Comparison of ENCODE assay signal across 1 cellular context in genomic region chr4:177250056-177250696, GRCh38.
TF ChIP-seq lines count a peak whose summit lies in the region.

No MANE protein-coding gene starts in this region.

TF ChIP-seq in HepG2, 621 proteins besides CTCF, POLR2A, EP300 and RAD21 (continued from another document):
- no peak for TF ChIP-seq NONO (IDR thresholded peaks at IDR 0.05)
- 0 out of 2 replicates have a peak, but pooled peaks have one; percentile 42 for TF ChIP-seq NONO (CRISPR knock-in tag; conservative IDR thresholded peaks at IDR 0.05)
- no peak for TF ChIP-seq ZNF224 (CRISPR knock-in tag; IDR thresholded peaks at IDR 0.05)
- TF ChIP-seq HOMEZ (CRISPR knock-in tag; IDR thresholded peaks at IDR 0.05; ENCODE audit: low read depth) = 0 out of 2 replicates have a peak, but pooled peaks have one; percentile 22
- TF ChIP-seq PLRG1 (conservative IDR thresholded peaks at IDR 0.05) = no peak
- TF ChIP-seq ZNF282 (IDR thresholded peaks at IDR 0.05; ENCODE audit: partially characterized antibody) = no peak
- no peak for TF ChIP-seq KLF9 (CRISPR knock-in tag; IDR thresholded peaks at IDR 0.05; ENCODE audit: low read depth)
- TF ChIP-seq ZNF570 (CRISPR knock-in tag; IDR thresholded peaks at IDR 0.05; ENCODE audit: borderline replicate concordance) = no peak
- no peak for TF ChIP-seq ARID3A (IDR thresholded peaks at IDR 0.05; ENCODE audit: low read depth, low read length)
- TF ChIP-seq XBP1 (CRISPR knock-in tag; IDR thresholded peaks at IDR 0.05) = no peak
- TF ChIP-seq ZFY (CRISPR knock-in tag; IDR thresholded peaks at IDR 0.05) = no peak
- TF ChIP-seq SNAI1 (CRISPR knock-in tag; IDR thresholded peaks at IDR 0.05; ENCODE audit: borderline replicate concordance) = no peak
- 0 out of 4 replicates have a peak, but pooled peaks of 1 of the 2 experiments have one; percentile 47 for TF ChIP-seq HMGXB4 (CRISPR knock-in tag; IDR thresholded peaks at IDR 0.05; ENCODE audit: borderline replicate concordance in 1 of 2, low read depth in 1 of 2)
- peak; percentile 63; the same call in 1 of the 2 replicates for TF ChIP-seq KDM2A (CRISPR knock-in tag; IDR thresholded peaks at IDR 0.05; ENCODE audit: borderline replicate concordance, low read depth)
- TF ChIP-seq MAF1 (CRISPR knock-in tag; IDR thresholded peaks at IDR 0.05; ENCODE audit: borderline replicate concordance) = no peak
- no peak for TF ChIP-seq LBX2 (CRISPR knock-in tag; IDR thresholded peaks at IDR 0.05; ENCODE audit: borderline replicate concordance)
- no peak for TF ChIP-seq ETV6 (CRISPR knock-in tag; conservative IDR thresholded peaks at IDR 0.05)
- no peak for TF ChIP-seq E2F1 (CRISPR knock-in tag; IDR thresholded peaks at IDR 0.05)
- TF ChIP-seq TEAD3 (CRISPR knock-in tag; optimal IDR thresholded peaks at IDR 0.05; ENCODE audit: borderline replicate concordance) = peak; percentile 20
- TF ChIP-seq SMC3 (IDR thresholded peaks at IDR 0.05; ENCODE audit: low read length) = peak; percentile 66
- TF ChIP-seq ZBTB10 (CRISPR knock-in tag; IDR thresholded peaks at IDR 0.05; ENCODE audit: borderline replicate concordance) = no peak
- TF ChIP-seq ZNF737 (CRISPR knock-in tag; IDR thresholded peaks at IDR 0.05; ENCODE audit: borderline replicate concordance) = no peak
- no peak for TF ChIP-seq HNRNPK (IDR thresholded peaks at IDR 0.05; ENCODE audit: low read depth, low read length, poor library complexity, severe bottlenecking)
- no peak for TF ChIP-seq MTA1 (CRISPR knock-in tag; IDR thresholded peaks at IDR 0.05; ENCODE audit: borderline replicate concordance)
- TF ChIP-seq RARA (CRISPR knock-in tag; IDR thresholded peaks at IDR 0.05) = no peak
- TF ChIP-seq STAG1 (CRISPR knock-in tag; IDR thresholded peaks at IDR 0.05) = peak; percentile 97
- TF ChIP-seq ZNF251 (CRISPR knock-in tag; IDR thresholded peaks at IDR 0.05) = no peak
- no peak for TF ChIP-seq ZNF253 (CRISPR knock-in tag; IDR thresholded peaks at IDR 0.05; ENCODE audit: borderline replicate concordance)
- no peak for TF ChIP-seq SP4 (CRISPR knock-in tag; IDR thresholded peaks at IDR 0.05)
- no peak for TF ChIP-seq ZBTB33 (CRISPR knock-in tag; IDR thresholded peaks at IDR 0.05)
- TF ChIP-seq ZNF230 (CRISPR knock-in tag; IDR thresholded peaks at IDR 0.05) = no peak
- TF ChIP-seq HDAC6 (IDR thresholded peaks at IDR 0.05; ENCODE audit: low read depth, low read length) = no peak
- TF ChIP-seq SP2 (CRISPR knock-in tag; IDR thresholded peaks at IDR 0.05) = no peak
- peak; percentile 53 for TF ChIP-seq XRCC5 (optimal IDR thresholded peaks at IDR 0.05; ENCODE audit: low read length)
- TF ChIP-seq RARG (CRISPR knock-in tag; IDR thresholded peaks at IDR 0.05; ENCODE audit: low read depth) = no peak
- no peak; the same call in 1 of the 2 replicates for TF ChIP-seq HMG20A (CRISPR knock-in tag; IDR thresholded peaks at IDR 0.05; ENCODE audit: borderline replicate concordance)
- TF ChIP-seq ZNF703 (CRISPR knock-in tag; IDR thresholded peaks at IDR 0.05; ENCODE audit: borderline replicate concordance) = no peak
- TF ChIP-seq ZNF335 (CRISPR knock-in tag; IDR thresholded peaks at IDR 0.05) = no peak
- TF ChIP-seq ZNF770 (CRISPR knock-in tag; IDR thresholded peaks at IDR 0.05) = no peak
- TF ChIP-seq NPAS2 (CRISPR knock-in tag; IDR thresholded peaks at IDR 0.05; ENCODE audit: borderline replicate concordance) = no peak
- peak; percentile 77; the same call in 1 of the 2 replicates for TF ChIP-seq CBX5 (CRISPR knock-in tag; IDR thresholded peaks at IDR 0.05; ENCODE audit: borderline replicate concordance)
- no peak for TF ChIP-seq PRDM10 (CRISPR knock-in tag; IDR thresholded peaks at IDR 0.05; ENCODE audit: low read depth)
